ENCODE assay signal across 28 cellular contexts in the genomic region with DNA sequence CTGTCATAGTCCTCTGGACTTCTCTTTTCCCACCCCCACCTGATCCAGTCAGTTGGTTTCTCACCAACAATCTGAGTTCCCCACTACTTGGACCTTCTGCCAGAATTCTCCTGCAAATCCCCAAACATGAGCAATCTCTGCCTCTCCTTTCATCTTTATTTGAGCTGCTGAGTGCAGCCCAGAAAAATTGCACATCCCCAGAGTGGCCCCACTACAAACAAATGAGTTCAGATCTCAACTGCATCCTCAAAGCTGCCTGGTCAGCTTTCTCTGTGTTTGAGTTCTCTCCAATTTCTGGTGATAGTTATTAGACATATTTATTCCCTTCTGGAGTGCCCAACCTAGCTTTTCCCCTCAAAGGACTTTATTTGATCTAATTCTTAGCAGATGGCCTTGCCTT.
"Had no signal": no experiment of that assay in that cellular context is flagged by ENCODE, and none has a peak within 500 bp of the region (broad histone marks: within the 10 kb centered on the region; RNA-seq: fewer than 3 reads in every experiment).

No MANE protein-coding gene starts in this region.

- H3K4me3 ChIP-seq: stomach, suprapubic skin, testis, thoracic aorta, thyroid gland, tibial artery, tibial nerve, transverse colon, upper lobe of left lung, upper lobe of right lung, uterus, vagina had no signal

- H3K4me1 ChIP-seq: stomach, suprapubic skin, testis, thyroid gland, tibial artery, tibial nerve, transverse colon, upper lobe of left lung, upper lobe of right lung, uterus, vagina had no signal

- H3K4me1 Mint-ChIP-seq: stimulated activated effector memory CD8-positive, alpha-beta T cell treated with anti-CD3 and anti-CD28 coated beads, Interleukin-12 subunit alpha, Interleukin-12 subunit beta, amount 100 ng/mL, for 72 hours; stimulated activated memory B cell treated with anti-CD40 and anti-IgM and Interleukin-4, amounts not matched to agents 10 μg/mL and 1 μg/mL and 100 μg/mL, for 72 hours; stimulated activated naive B cell treated with anti-CD40 and anti-IgM and Interleukin-4, amounts not matched to agents 10 μg/mL and 1 μg/mL and 100 μg/mL, for 72 hours; stimulated activated naive CD8-positive, alpha-beta T cell treated with anti-CD3 and anti-CD28 coated beads, Interleukin-15, amount 100 ng/mL, for 72 hours had no signal

- H3K27me3 Mint-ChIP-seq: stimulated activated memory B cell treated with anti-CD40 and anti-IgM and Interleukin-4, amounts not matched to agents 10 μg/mL and 1 μg/mL and 100 μg/mL, for 72 hours; stimulated activated naive CD8-positive, alpha-beta T cell treated with anti-CD3 and anti-CD28 coated beads, Interleukin-15, Interleukin-2, amounts not matched to agents 100 ng/mL and 50 ng/mL, for 24 hours had no signal

- FAIRE-seq: urothelium cell line had no signal

- H3K36me3 Mint-ChIP-seq: stimulated activated effector memory CD8-positive, alpha-beta T cell treated with anti-CD3 and anti-CD28 coated beads, Interleukin-12 subunit alpha, Interleukin-12 subunit beta, amount 100 ng/mL, for 72 hours; stimulated activated memory B cell treated with anti-CD40 and anti-IgM and Interleukin-4, amounts not matched to agents 10 μg/mL and 1 μg/mL and 100 μg/mL, for 72 hours; stimulated activated naive B cell treated with anti-CD40 and anti-IgM and Interleukin-4, amounts not matched to agents 10 μg/mL and 1 μg/mL and 100 μg/mL, for 72 hours had no signal

- H3K27me3 ChIP-seq: testis, thyroid gland, tibial nerve, upper lobe of left lung, upper lobe of right lung, uterus, vagina had no signal

- H3K36me3 ChIP-seq: stomach, suprapubic skin, thoracic aorta, thyroid gland, tibial artery, tibial nerve, transverse colon, upper lobe of left lung, upper lobe of right lung, uterus, vagina had no signal

- H3K9me3 Mint-ChIP-seq: stimulated activated effector memory CD8-positive, alpha-beta T cell treated with anti-CD3 and anti-CD28 coated beads, Interleukin-12 subunit alpha, Interleukin-12 subunit beta, amount 100 ng/mL, for 72 hours had no signal

- DNase-seq: stimulated activated CD4-positive, alpha-beta T cell treated with anti-CD3 and anti-CD28 coated beads, Interleukin-2, amount 100 ng/mL, for 48 hours; stimulated activated CD4-positive, alpha-beta T cell treated with anti-CD3 and anti-CD28 coated beads, Interleukin-4, amount 100 ng/mL, for 1 hour; stimulated activated CD4-positive, alpha-beta T cell treated with anti-CD3 and anti-CD28 coated beads, Interleukin-4, amount 100 ng/mL, for 24 hours; stimulated activated CD4-positive, alpha-beta T cell treated with anti-CD3 and anti-CD28 coated beads, Interleukin-4, amount 100 ng/mL, for 4 hours; stimulated activated CD8-positive, alpha-beta memory T cell treated with anti-CD3 and anti-CD28 coated beads, Interleukin-4, amount 100 ng/mL, for 48 hours; stimulated activated naive B cell treated with anti-CD40 and anti-IgM and Interleukin-4, amounts not matched to agents 10 μg/mL and 1 μg/mL and 100 μg/mL, for 72 hours; stimulated activated naive CD4-positive, alpha-beta T cell; stimulated activated naive CD4-positive, alpha-beta T cell treated with Interleukin-2 at 50 U/mL for 16 hours; stimulated activated naive CD8-positive, alpha-beta T cell treated with anti-CD3 and anti-CD28 coated beads, Interleukin-15, amount 100 ng/mL, for 72 hours; stimulated activated naive CD8-positive, alpha-beta T cell treated with anti-CD3 and anti-CD28 coated beads, Interleukin-15, Interleukin-2, amounts not matched to agents 100 U/mL and 50 U/mL, for 24 hours; stomach; substantia nigra; testis; thyroid gland; tibial artery; transverse colon; upper lobe of left lung; upper lobe of right lung; uterus had no signal

- H3K4me3 Mint-ChIP-seq: stimulated activated effector memory CD8-positive, alpha-beta T cell treated with anti-CD3 and anti-CD28 coated beads, Interleukin-12 subunit alpha, Interleukin-12 subunit beta, amount 100 ng/mL, for 72 hours; stimulated activated memory B cell treated with anti-CD40 and anti-IgM and Interleukin-4, amounts not matched to agents 10 μg/mL and 1 μg/mL and 100 μg/mL, for 72 hours; stimulated activated naive B cell treated with anti-CD40 and anti-IgM and Interleukin-4, amounts not matched to agents 10 μg/mL and 1 μg/mL and 100 μg/mL, for 72 hours; stimulated activated naive CD8-positive, alpha-beta T cell treated with anti-CD3 and anti-CD28 coated beads, Interleukin-15, amount 100 ng/mL, for 72 hours; stimulated activated naive CD8-positive, alpha-beta T cell treated with anti-CD3 and anti-CD28 coated beads, Interleukin-15, Interleukin-2, amounts not matched to agents 100 ng/mL and 50 ng/mL, for 24 hours; type B pancreatic cell had no signal

- ATAC-seq: stimulated activated effector memory CD8-positive, alpha-beta T cell treated with anti-CD3 and anti-CD28 coated beads, Interleukin-12 subunit alpha, Interleukin-12 subunit beta, amount 100 ng/mL, for 72 hours; stimulated activated memory B cell treated with anti-CD40 and anti-IgM and Interleukin-4, amounts not matched to agents 10 μg/mL and 1 μg/mL and 100 μg/mL, for 72 hours; stimulated activated naive B cell treated with anti-CD40 and anti-IgM and Interleukin-4, amounts not matched to agents 10 μg/mL and 1 μg/mL and 100 μg/mL, for 72 hours; stimulated activated naive CD8-positive, alpha-beta T cell treated with anti-CD3 and anti-CD28 coated beads, Interleukin-15, amount 100 ng/mL, for 72 hours; stimulated activated naive CD8-positive, alpha-beta T cell treated with anti-CD3 and anti-CD28 coated beads, Interleukin-15, Interleukin-2, amounts not matched to agents 100 U/mL and 50 U/mL, for 24 hours; upper lobe of right lung had no signal

- H3K27ac Mint-ChIP-seq: stimulated activated effector memory CD8-positive, alpha-beta T cell treated with anti-CD3 and anti-CD28 coated beads, Interleukin-12 subunit alpha, Interleukin-12 subunit beta, amount 100 ng/mL, for 72 hours; stimulated activated memory B cell treated with anti-CD40 and anti-IgM and Interleukin-4, amounts not matched to agents 10 μg/mL and 1 μg/mL and 100 μg/mL, for 72 hours; stimulated activated naive B cell treated with anti-CD40 and anti-IgM and Interleukin-4, amounts not matched to agents 10 μg/mL and 1 μg/mL and 100 μg/mL, for 72 hours; stimulated activated naive CD8-positive, alpha-beta T cell treated with anti-CD3 and anti-CD28 coated beads, Interleukin-15, amount 100 ng/mL, for 72 hours; stimulated activated naive CD8-positive, alpha-beta T cell treated with anti-CD3 and anti-CD28 coated beads, Interleukin-15, Interleukin-2, amounts not matched to agents 100 ng/mL and 50 ng/mL, for 24 hours; type B pancreatic cell had no signal

- H3K9me3 ChIP-seq: testis, thoracic aorta, thyroid gland, upper lobe of right lung, uterus had no signal

- H3K27ac ChIP-seq: stomach, suprapubic skin, testis, thoracic aorta, thyroid gland, tibial artery, tibial nerve, transverse colon, upper lobe of left lung, upper lobe of right lung, uterus, vagina had no signal
